ENCODE assay signal across 17 cellular contexts in genomic region chr15:25694238-25694584, GRCh38.
DNase-seq lines count a peak whose midpoint lies in the region; ATAC-seq and TF ChIP-seq lines count a peak whose summit lies in the region.
"Had no signal": no experiment of that assay in that cellular context is flagged by ENCODE, and none has a peak within 500 bp of the region (broad histone marks: within the 10 kb centered on the region; RNA-seq: fewer than 3 reads in every experiment).

No MANE protein-coding gene starts in this region.

- ATAC-seq in sciatic nerve = peak; percentile 9

- no peak overlapping the region for H3K27ac ChIP-seq in C4-2B
- peak overlapping the region; percentile 4 to 56 for H3K27ac ChIP-seq in coronary artery
- H3K27ac ChIP-seq: lower lobe of right lung, neutrophil, SK-N-MC, thyroid gland had no signal

- peak; percentile 8 for DNase-seq in LHCN-M2 (ENCODE audit: low read depth)
- DNase-seq in coronary artery (ENCODE audit: low spot score) = no peak
- DNase-seq in sciatic nerve (ENCODE audit: low spot score) = peak; percentile 22
- no peak for DNase-seq in HEK293T (ENCODE audit: extremely low spot score)
- DNase-seq in NCI-H2171 (lab: John Stamatoyannopoulos, UW) = no peak
- DNase-seq in cerebellum (ENCODE audit: low spot score) = no peak
- DNase-seq in activated CD4-positive, alpha-beta T cell treated with anti-CD3 and anti-CD28 coated beads, Interleukin-2, amount 50 U/mL, for 1 hour = no peak
- DNase-seq: DMS79, GF-D8, GOT3, lower lobe of right lung, NCI-H146, NCI-H510A treated with DMSO at 0.1 percent for 48 hours had no signal

- TF ChIP-seq CTCF in C4-2B (conservative IDR thresholded peaks at IDR 0.05) (peak; percentile 54), coronary artery (IDR thresholded peaks at IDR 0.05) (no peak)

- intact Hi-C loops in sciatic nerve (cut with DNase I) = no loop called here

- no peak overlapping the region for H3K4me3 ChIP-seq in coronary artery
- H3K4me3 ChIP-seq: lower lobe of right lung, SK-N-MC, thyroid gland had no signal

- POLR2A ChIA-PET in HEK293T (lab: Yijun Ruan, JAX) = interaction anchor here (1.0 kb wide), 1 partner anchor 401 kb away, joined by 4 read pairs; no protein-coding TSS in a partner anchor

- CTCF ChIA-PET in HEK293T (lab: Yijun Ruan, JAX) = interaction anchor here (0.5 to 0.6 kb wide), 2 partner anchors 184 to 240 kb away, joined by 3 to 4 read pairs; no protein-coding TSS in a partner anchor

TF ChIP-seq in HEK293T, 16 proteins besides CTCF, POLR2A, EP300 and RAD21:
- TF ChIP-seq LEF1 (IDR thresholded peaks at IDR 0.05; ENCODE audit: borderline replicate concordance) = no peak
- TF ChIP-seq FOXM1 (IDR thresholded peaks at IDR 0.05; ENCODE audit: borderline replicate concordance) = no peak
- TF ChIP-seq BHLHE40 (IDR thresholded peaks at IDR 0.05; ENCODE audit: borderline replicate concordance) = no peak
- no peak for TF ChIP-seq FOXK2 (IDR thresholded peaks at IDR 0.05)
- TF ChIP-seq ARNT (IDR thresholded peaks at IDR 0.05) = no peak
- TF ChIP-seq TARDBP (IDR thresholded peaks at IDR 0.05) = no peak

Comparison
In these comparisons a context has a peak if more than half of its experiments do, and no peak if none do; other contexts are left out.
1. DNase-seq: peak in LHCN-M2 (single experiment) and sciatic nerve (single experiment); none in coronary artery (single experiment), HEK293T (single experiment), NCI-H2171 (single experiment), cerebellum (single experiment) and activated CD4-positive, alpha-beta T cell treated with anti-CD3 and anti-CD28 coated beads, Interleukin-2, amount 50 U/mL, for 1 hour (single experiment).